8 cellular contexts compared by ENCODE assay signal in the genomic region with DNA sequence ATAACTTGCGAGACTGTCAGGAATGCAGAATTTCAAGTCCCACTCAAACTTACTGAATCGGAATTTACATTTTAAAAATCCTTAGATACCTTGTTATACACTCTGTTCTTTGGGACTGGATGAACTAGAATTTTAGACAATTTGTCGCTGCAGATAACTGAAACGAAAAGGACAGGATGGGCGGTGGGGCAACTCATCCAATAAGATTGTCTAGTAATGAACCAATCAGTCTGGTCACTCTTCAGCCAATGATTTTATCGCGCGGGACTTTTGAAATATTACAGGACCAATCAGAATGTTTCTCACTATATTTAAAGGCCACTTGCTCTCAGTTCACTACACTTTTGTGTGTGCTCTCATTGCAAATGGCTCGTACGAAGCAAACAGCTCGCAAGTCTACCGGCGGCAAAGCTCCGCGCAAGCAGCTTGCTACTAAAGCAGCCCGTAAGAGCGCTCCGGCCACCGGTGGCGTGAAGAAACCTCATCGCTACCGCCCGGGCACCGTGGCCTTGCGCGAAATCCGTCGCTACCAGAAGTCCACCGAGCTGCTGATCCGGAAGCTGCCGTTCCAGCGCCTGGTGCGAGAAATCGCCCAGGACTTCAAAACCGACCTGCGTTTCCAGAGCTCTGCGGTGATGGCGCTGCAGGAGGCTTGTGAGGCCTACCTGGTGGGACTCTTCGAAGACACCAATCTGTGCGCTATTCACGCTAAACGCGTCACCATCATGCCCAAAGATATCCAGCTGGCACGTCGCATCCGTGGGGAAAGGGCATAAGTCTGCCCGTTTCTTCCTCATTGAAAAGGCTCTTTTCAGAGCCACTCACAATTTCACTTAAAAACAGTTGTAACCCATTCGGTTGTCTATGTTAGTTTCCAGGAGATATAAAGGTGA. TPM values are rescaled to one million over a fixed set of nuclear protein-coding genes. Genes with fewer than 3 reads are reported as not detected.
DNase-seq lines count a peak whose midpoint lies in the region; ATAC-seq and TF ChIP-seq lines count a peak whose summit lies in the region.

No MANE protein-coding gene starts in this region.

- H3K4me3 ChIP-seq in BLaER1 (peak overlapping the region; percentile 61), gastroesophageal sphincter (peak overlapping the region; percentile 42 to 54), parathyroid adenoma (ENCODE audit: low read depth, low read length) (peak overlapping the region; percentile 81)

- H3K36me3 ChIP-seq in BLaER1, result no peaks in the 10 kb centered on the region
- H3K36me3 ChIP-seq in gastroesophageal sphincter, result no peaks in the 10 kb centered on the region
- no peaks in the 10 kb centered on the region for H3K36me3 ChIP-seq in parathyroid adenoma (ENCODE audit: control insufficient read depth, insufficient read depth, low read length)

- H3K4me1 ChIP-seq in BLaER1, result peaks cover 27% of the 10 kb centered on the region
- peaks cover 0 to 24% (median 4%) of the 10 kb centered on the region in 3 donors for H3K4me1 ChIP-seq in gastroesophageal sphincter
- no peaks in the 10 kb centered on the region for H3K4me1 ChIP-seq in parathyroid adenoma

- H3K27me3 ChIP-seq in BLaER1 (peaks cover 53% of the 10 kb centered on the region), gastroesophageal sphincter (no peaks in the 10 kb centered on the region), parathyroid adenoma (ENCODE audit: control insufficient read depth, insufficient read depth, low read length) (no peaks in the 10 kb centered on the region)

- peak overlapping the region; percentile 90 for H3K4me3 Mint-ChIP-seq in activated naive CD4-positive, alpha-beta T cell treated with anti-CD3 and anti-CD28 coated beads, Interleukin-2, amount 10 ng/mL, durations not matched to agents 7 days and 5 days

- ATAC-seq in GM19351 (IDR thresholded peaks at IDR 0.05; ENCODE audit: unreplicated experiment), result peak; percentile 55
- ATAC-seq in HG03469 (IDR thresholded peaks at IDR 0.05; ENCODE audit: unreplicated experiment), result peak; percentile 33
- peak; percentile 63 for ATAC-seq in gastroesophageal sphincter

- peaks cover 41% of the 10 kb centered on the region for H3K4me1 Mint-ChIP-seq in activated naive CD4-positive, alpha-beta T cell treated with anti-CD3 and anti-CD28 coated beads, Interleukin-2, amount 10 ng/mL, durations not matched to agents 7 days and 5 days

- H3K9ac ChIP-seq in BLaER1 (peak overlapping the region; percentile 77), parathyroid adenoma (no peak overlapping the region)

- H3K9me3 Mint-ChIP-seq in activated naive CD4-positive, alpha-beta T cell treated with anti-CD3 and anti-CD28 coated beads, Interleukin-2, amount 10 ng/mL, durations not matched to agents 7 days and 5 days, result no peaks in the 10 kb centered on the region

- DNase-seq in RWPE1 (ENCODE audit: low spot score), result peak; percentile 93
- peak; percentile 85 for DNase-seq in activated naive CD4-positive, alpha-beta T cell treated with anti-CD3 and anti-CD28 coated beads, Interleukin-2, amount 10 ng/mL, durations not matched to agents 7 days and 5 days
- DNase-seq in GDM1 (lab: John Stamatoyannopoulos, UW), result no peak

- peak; percentile 53 to 83 for TF ChIP-seq POLR2A in gastroesophageal sphincter (IDR thresholded peaks at IDR 0.05)

- no peaks in the 10 kb centered on the region for H3K27me3 Mint-ChIP-seq in activated naive CD4-positive, alpha-beta T cell treated with anti-CD3 and anti-CD28 coated beads, Interleukin-2, amount 10 ng/mL, durations not matched to agents 7 days and 5 days

- POLR2A ChIA-PET in RWPE1 (lab: Yijun Ruan, JAX; ENCODE audit: low non-redundant PET), result interaction anchor here (0.7 to 3.7 kb wide), 4 partner anchors 12 to 21 kb away, joined by 3 to 33 read pairs (median 4); a partner anchor contains a TSS

- CTCF ChIA-PET in RWPE1 (lab: Yijun Ruan, JAX), result interaction anchor here (0.7 to 2.0 kb wide), 4 partner anchors 18 to 54 kb away, joined by 3 to 5 read pairs (median 4); no protein-coding TSS in a partner anchor
- CTCF ChIA-PET in activated naive CD4-positive, alpha-beta T cell treated with anti-CD3 and anti-CD28 coated beads, Interleukin-2, amount 10 ng/mL, durations not matched to agents 7 days and 5 days (lab: Charles Lee), result interaction anchor here (0.9 to 4.9 kb wide), 3 partner anchors 11 to 19 kb away, joined by 3 to 28 read pairs (median 26); a partner anchor contains a TSS

- no peak for TF ChIP-seq EP300 in gastroesophageal sphincter (IDR thresholded peaks at IDR 0.05)

- peaks cover 30% of the 10 kb centered on the region for H3K9me3 ChIP-seq in BLaER1
- no peaks in the 10 kb centered on the region for H3K9me3 ChIP-seq in gastroesophageal sphincter
- H3K9me3 ChIP-seq in parathyroid adenoma (ENCODE audit: control insufficient read depth, low read length), result no peaks in the 10 kb centered on the region

- peak overlapping the region; percentile 100 for H3K27ac Mint-ChIP-seq in activated naive CD4-positive, alpha-beta T cell treated with anti-CD3 and anti-CD28 coated beads, Interleukin-2, amount 10 ng/mL, durations not matched to agents 7 days and 5 days

- H3K36me3 Mint-ChIP-seq in activated naive CD4-positive, alpha-beta T cell treated with anti-CD3 and anti-CD28 coated beads, Interleukin-2, amount 10 ng/mL, durations not matched to agents 7 days and 5 days, result peaks cover 4% of the 10 kb centered on the region

- H3K27ac ChIP-seq in BLaER1 (peak overlapping the region; percentile 72), RWPE1 (peak overlapping the region; percentile 97), gastroesophageal sphincter (peak overlapping the region; percentile 93 to 98 (median 94)), parathyroid adenoma (peak overlapping the region; percentile 92)

- no peak for TF ChIP-seq CTCF in RWPE1 (conservative IDR thresholded peaks at IDR 0.05; ENCODE audit: low read depth)
- no peak for TF ChIP-seq CTCF in gastroesophageal sphincter (IDR thresholded peaks at IDR 0.05)
- no peak for TF ChIP-seq CTCF in parathyroid adenoma (IDR thresholded peaks at IDR 0.05)

- H2AFZ ChIP-seq in parathyroid adenoma, result peak overlapping the region; percentile 84

- no peaks in the 10 kb centered on the region; the same call in 1 of the 2 replicates for H4K20me1 ChIP-seq in BLaER1

- 2 to 5% methylated on average over 11 to 13 of the region's 48 CpGs for WGBS in gastroesophageal sphincter (ENCODE audit: low coverage in 1 of 2), 2 donors

- H3K79me2 ChIP-seq in parathyroid adenoma, result no peaks in the 10 kb centered on the region

- H3K4me2 ChIP-seq in BLaER1 (peak overlapping the region; percentile 79), parathyroid adenoma (ENCODE audit: low read length) (peak overlapping the region; percentile 81)

RNA-seq across cellular contexts. Expression of a gene that starts 41.9 kb away (rescaled TPM):
- 10 to 100 TPM in 1 of 4 donors, 1 to 10 TPM in 3; 3.7 to 11.4 (median 8.3) TPM for total RNA-seq in gastroesophageal sphincter
